8 cellular contexts compared by ENCODE assay signal in genomic region chrX:1591102-1591862, GRCh38. TPM values are rescaled to one million over a fixed set of nuclear protein-coding genes. Genes with fewer than 3 reads are reported as not detected.
DNase-seq lines count a peak whose midpoint lies in the region; ATAC-seq, FAIRE-seq and TF ChIP-seq lines count a peak whose summit lies in the region.

Gene AKAP17A (plus strand): TSS chrX:1591604. CDS start chrX:1593463, 1,859 bp downstream.

- H3K9me3 Mint-ChIP-seq in T-cell (no peaks in the 10 kb centered on the region), type B pancreatic cell (no peaks in the 10 kb centered on the region)

- H3K27me3 Mint-ChIP-seq in T-cell: no peaks in the 10 kb centered on the region
- no peaks in the 10 kb centered on the region for H3K27me3 Mint-ChIP-seq in type B pancreatic cell

- CTCF ChIA-PET in T-cell (lab: Charles Lee): no interaction called here

- H3K4me1 ChIP-seq in heart right ventricle: peaks cover 0 to 34% (median 18%) of the 10 kb centered on the region in 9 donors

- H3K9me3 ChIP-seq in heart right ventricle: no peaks in the 10 kb centered on the region

- intact Hi-C loops in heart right ventricle (cut with DNase I): loop anchor here in 6 of 10 donors (5.0 to 10.0 kb wide), 5 partner anchors 134 to 199 kb away; partner anchors contain the start of genes ASMTL (in 4 of the 6) and SLC25A6 (in 3 of the 6)

- H3K27ac Mint-ChIP-seq in T-cell (peak within 1 kb of the TSS; percentile 84 to 89), type B pancreatic cell (peak within 1 kb of the TSS; percentile 93)

- peak within 1 kb of the TSS; percentile 88 to 91 (median 90) for H3K4me3 Mint-ChIP-seq in T-cell
- H3K4me3 Mint-ChIP-seq in type B pancreatic cell: peak within 1 kb of the TSS; percentile 92

- peak; percentile 88 for TF ChIP-seq POLR2A in GM12892 (IDR thresholded peaks at IDR 0.05; ENCODE audit: low read depth, low read length)

- peak; percentile 100 for FAIRE-seq in GM12892 (lab: Jason Lieb, UNC)

- peak within 1 kb of the TSS; percentile 67 to 88 (median 76) for H3K4me3 ChIP-seq in heart right ventricle

- 2 to 3% (median 2%) methylated on average over 46 to 66 of the region's 66 CpGs for WGBS in adipose tissue, 3 donors
- WGBS in heart right ventricle, 2 donors: 2 to 3% methylated on average over 66 of the region's 66 CpGs

- no peaks in the 10 kb centered on the region for H3K27me3 ChIP-seq in heart right ventricle

- TF ChIP-seq CTCF in heart right ventricle (IDR thresholded peaks at IDR 0.05) (peak in 4 of 9 donors; percentile 10 to 47 (median 29)), type B pancreatic cell (conservative IDR thresholded peaks at IDR 0.05) (peak; percentile 23)

- peaks cover 23% of the 10 kb centered on the region for H3K36me3 Mint-ChIP-seq in T-cell
- peaks cover 4% of the 10 kb centered on the region for H3K36me3 Mint-ChIP-seq in type B pancreatic cell

- DNase-seq in GM12892 (ENCODE audit: insufficient read length): peak; percentile 93
- DNase-seq in NCI-H146 (lab: John Stamatoyannopoulos, UW): peak; percentile 92
- DNase-seq in T-cell: peak; percentile 90 to 100 (median 95)
- peak; percentile 94 to 97 for DNase-seq in heart right ventricle
- peak; percentile 95 for DNase-seq in pons (ENCODE audit: low spot score)
- DNase-seq in type B pancreatic cell (ENCODE audit: extremely low spot score, unreplicated experiment): peak; percentile 98

- POLR2A ChIA-PET in T-cell (lab: Charles Lee): no interaction called here

- H3K27ac ChIP-seq in adipose tissue (ENCODE audit: low read depth, low read length) (peak within 1 kb of the TSS; percentile 49), heart right ventricle (peak within 1 kb of the TSS; percentile 62 to 94 (median 90))

- H3K36me3 ChIP-seq in heart right ventricle: peaks cover 0 to 32% (median 28%) of the 10 kb centered on the region in 9 donors

- ATAC-seq in HG02852 (IDR thresholded peaks at IDR 0.05; ENCODE audit: unreplicated experiment) (peak; percentile 83), T-cell (replicated peaks in 1 of 4) (peak; percentile 91 to 95 (median 94)), heart right ventricle (peak; percentile 95 to 98 (median 97))

- peaks cover 25 to 48% (median 41%) of the 10 kb centered on the region in 3 donors for H3K4me1 Mint-ChIP-seq in T-cell
- H3K4me1 Mint-ChIP-seq in type B pancreatic cell (ENCODE audit: unreplicated experiment): no peaks in the 10 kb centered on the region

RNA-seq across cellular contexts. Expression of gene AKAP17A, which starts in this region (rescaled TPM):
- 29.9 TPM for polyA plus RNA-seq in GM12892 (2012; ENCODE audit: missing spikeins)
- 100 to 1,000 TPM; 120 to 162 (median 155) TPM for total RNA-seq in T-cell
- 10 to 100 TPM; 20.5 to 30.3 (median 28.6) TPM for polyA plus RNA-seq in adipose tissue
- total RNA-seq in heart right ventricle: 10 to 100 TPM; 12.2 to 20.3 (median 15.8) TPM
- polyA plus RNA-seq in heart right ventricle: 10 to 100 TPM; 21.1 to 35.6 TPM
- total RNA-seq in type B pancreatic cell (ENCODE audit: low replicate concordance): 49.8 and 53.0 TPM in 2 replicates

Comparison
In these comparisons a context has a peak if more than half of its experiments do, and no peak if none do; other contexts are left out.
1. Peak in every context shown above with its lines: DNase-seq, ATAC-seq, H3K4me3 ChIP-seq and H3K27ac ChIP-seq.